Comparison of ENCODE assay signal across 8 cellular contexts in genomic region chr12:113591480-113591971, GRCh38.
DNase-seq lines count a peak whose midpoint lies in the region; ATAC-seq and FAIRE-seq lines count a peak whose summit lies in the region.

No MANE protein-coding gene starts in this region.

- H3K4me1 ChIP-seq in HAP-1 = peaks cover 9% of the 10 kb centered on the region
- peaks cover 16% of the 10 kb centered on the region for H3K4me1 ChIP-seq in NT2/D1 (ENCODE audit: insufficient read depth, insufficient read length)
- no peaks in the 10 kb centered on the region for H3K4me1 ChIP-seq in small intestine (ENCODE audit: control insufficient read depth in 2 of 2, insufficient read depth in 1 of 2, low read depth in 1 of 2, low read length in 1 of 2)

- H3K27ac Mint-ChIP-seq in immature natural killer cell = no peak overlapping the region

- peak overlapping the region; percentile 28 for H3K4me3 ChIP-seq in HAP-1
- peak overlapping the region; percentile 45 for H3K4me3 ChIP-seq in NT2/D1 (ENCODE audit: insufficient read length, low read depth)
- no peak overlapping the region for H3K4me3 ChIP-seq in small intestine (ENCODE audit: low read depth in 1 of 2, low read length in 2 of 2)

- in situ Hi-C loops in HAP-1 (cut with MboI; ENCODE audit: low sequenced_read_pairs) = no loop called here

- peak overlapping the region in 4 of 5 donors; percentile 7 to 60 (median 46) for H3K4me3 Mint-ChIP-seq in immature natural killer cell

- WGBS in small intestine, 3 donors = 2 to 10% (median 6%) methylated on average over 46 of the region's 46 CpGs

- peaks cover 11% of the 10 kb centered on the region for H3K27me3 ChIP-seq in HAP-1 (ENCODE audit: low read depth)
- H3K27me3 ChIP-seq in NT2/D1 (ENCODE audit: insufficient read depth, insufficient read length) = peaks cover 14% of the 10 kb centered on the region
- peaks cover 0 to 9% of the 10 kb centered on the region in 2 donors for H3K27me3 ChIP-seq in small intestine (ENCODE audit: control insufficient read depth in 2 of 2, insufficient read depth in 2 of 2, low read length in 2 of 2)

- FAIRE-seq in small intestine (lab: Jason Lieb, UNC) = no peak

- 0 out of 2 replicates have a peak, but pooled peaks cover 6% of the 10 kb centered on the region for H3K9me3 ChIP-seq in HAP-1
- no peaks in the 10 kb centered on the region; the same call in 1 of the 2 replicates for H3K9me3 ChIP-seq in NT2/D1 (ENCODE audit: insufficient read depth, low read length)
- H3K9me3 ChIP-seq in small intestine (ENCODE audit: control insufficient read depth, low read depth) = no peaks in the 10 kb centered on the region

- no peaks in the 10 kb centered on the region for H3K36me3 ChIP-seq in HAP-1 (replicated peaks)
- no peaks in the 10 kb centered on the region for H3K36me3 ChIP-seq in NT2/D1 (ENCODE audit: insufficient read depth, insufficient read length, low read length)
- H3K36me3 ChIP-seq in small intestine (ENCODE audit: control insufficient read depth in 2 of 2, insufficient read depth in 2 of 2, low read length in 2 of 2) = no peaks in the 10 kb centered on the region

- peaks cover 5 to 29% (median 13%) of the 10 kb centered on the region in 3 donors for H3K27me3 Mint-ChIP-seq in immature natural killer cell (ENCODE audit: low read depth in 3 of 3)

- H3K27ac ChIP-seq in small intestine (ENCODE audit: low read depth in 1 of 2, low read length in 1 of 2) = no peak overlapping the region

- peak overlapping the region; percentile 87 for H3K9ac ChIP-seq in NT2/D1 (ENCODE audit: insufficient read length, low read depth)

- ATAC-seq in HG02763 (IDR thresholded peaks at IDR 0.05; ENCODE audit: unreplicated experiment) (no peak), GM18873 (IDR thresholded peaks at IDR 0.05; ENCODE audit: low FRiP score, unreplicated experiment) (no peak), GM18858 (IDR thresholded peaks at IDR 0.05; ENCODE audit: unreplicated experiment) (no peak)

- peaks cover 0 to 4% (median under 1%) of the 10 kb centered on the region in 6 donors for H3K9me3 Mint-ChIP-seq in immature natural killer cell

- H3K36me3 Mint-ChIP-seq in immature natural killer cell = no peaks in the 10 kb centered on the region

- H3K4me1 Mint-ChIP-seq in immature natural killer cell = peaks cover 4 to 5% of the 10 kb centered on the region in 2 donors

- DNase-seq in COLO668 (lab: John Stamatoyannopoulos, UW; ENCODE audit: unreplicated experiment) (peak; percentile 62), HAP-1 (ENCODE audit: low spot score in 2 of 2) (peak; percentile 59 to 82), NT2/D1 (ENCODE audit: low read depth, low spot score) (no peak), immature natural killer cell (no peak), small intestine (no peak)

Comparison
In these comparisons a context has a peak if more than half of its experiments do, and no peak if none do; other contexts are left out.
1. DNase-seq: peak in COLO668 (single experiment) and HAP-1 (2 of 2); none in NT2/D1 (single experiment), immature natural killer cell (0 of 3) and small intestine (single experiment).
2. H3K4me3 ChIP-seq: peak in HAP-1 (single experiment) and NT2/D1 (single experiment); none in small intestine (0 of 2).